In genomic region chr18:36812686-36813085, GRCh38 we compare ENCODE assay signal across 28 cellular contexts. TPM values are rescaled to one million over a fixed set of nuclear protein-coding genes. Genes with fewer than 3 reads are reported as not detected.
A peak's percentile ranks its signal among the peaks of the same experiment; 100 is the strongest.
DNase-seq lines count a peak whose midpoint lies in the region; ATAC-seq, FAIRE-seq and TF ChIP-seq lines count a peak whose summit lies in the region.
"Had no signal": no experiment of that assay in that cellular context is flagged by ENCODE, and none has a peak within 500 bp of the region (broad histone marks: within the 10 kb centered on the region; RNA-seq: fewer than 3 reads in every experiment).

No MANE protein-coding gene starts in this region.

- TF ChIP-seq EP300 in ovary (IDR thresholded peaks at IDR 0.05): no peak

- no peaks in the 10 kb centered on the region for H3K4me1 ChIP-seq in CD4-positive, CD25-positive, alpha-beta regulatory T cell (ENCODE audit: control insufficient read depth, insufficient read depth, low read length, poor library complexity, severe bottlenecking)
- peaks cover 7% of the 10 kb centered on the region for H3K4me1 ChIP-seq in ovary (ENCODE audit: insufficient read depth)
- H3K4me1 ChIP-seq: breast epithelium, HAP-1, psoas muscle had no signal

- intact Hi-C loops in ovary (cut with DNase I): loop anchor here in 1 of 4 donors (10.0 kb wide), 1 partner anchor 518 kb away; the partner anchor contains the start of gene FHOD3

- no peak for ATAC-seq in CD4-positive, CD25-positive, alpha-beta regulatory T cell (ENCODE audit: low read depth in 2 of 2)
- no peak for ATAC-seq in HG03175 (IDR thresholded peaks at IDR 0.05; ENCODE audit: unreplicated experiment)
- ATAC-seq: PC-3, psoas muscle had no signal

- peaks cover 13 to 28% (median 15%) of the 10 kb centered on the region in 4 donors for H3K4me1 Mint-ChIP-seq in CD4-positive, CD25-positive, alpha-beta regulatory T cell

- no peak for FAIRE-seq in RCC 7860 (lab: Jason Lieb, UNC)

- peak overlapping the region; percentile 16 to 65 (median 62) for H3K27ac Mint-ChIP-seq in CD4-positive, CD25-positive, alpha-beta regulatory T cell
- H3K27ac Mint-ChIP-seq: activated CD4-positive, alpha-beta T cell treated with anti-CD3 and anti-CD28 coated beads, Interleukin-2, amount 10 ng/mL, durations not matched to agents 24 days and 14 days; activated naive CD4-positive, alpha-beta T cell treated with anti-CD3 and anti-CD28 coated beads, Interleukin-2, amount 10 ng/mL, durations not matched to agents 7 days and 5 days; endodermal cell had no signal

- H3K4me3 Mint-ChIP-seq in CD4-positive, CD25-positive, alpha-beta regulatory T cell: no peak overlapping the region
- H3K4me3 Mint-ChIP-seq: activated CD4-positive, alpha-beta T cell treated with anti-CD3 and anti-CD28 coated beads, Interleukin-2, amount 10 ng/mL, durations not matched to agents 24 days and 14 days; activated naive CD4-positive, alpha-beta T cell treated with anti-CD3 and anti-CD28 coated beads, Interleukin-2, amount 10 ng/mL, durations not matched to agents 7 days and 5 days; endodermal cell; naive B cell had no signal

- WGBS in ovary, 3 donors: 28 to 43% (median 37%) methylated on average over 3 of the region's 3 CpGs

- no peaks in the 10 kb centered on the region for H3K9me3 Mint-ChIP-seq in CD4-positive, CD25-positive, alpha-beta regulatory T cell
- H3K9me3 Mint-ChIP-seq: activated CD4-positive, alpha-beta T cell treated with anti-CD3 and anti-CD28 coated beads, Interleukin-2, amount 10 ng/mL, durations not matched to agents 24 days and 14 days; activated naive CD4-positive, alpha-beta T cell treated with anti-CD3 and anti-CD28 coated beads, Interleukin-2, amount 10 ng/mL, durations not matched to agents 7 days and 5 days; endodermal cell; naive B cell had no signal

- H3K27me3 Mint-ChIP-seq in CD4-positive, CD25-positive, alpha-beta regulatory T cell: no peaks in the 10 kb centered on the region
- H3K27me3 Mint-ChIP-seq: activated CD4-positive, alpha-beta T cell treated with anti-CD3 and anti-CD28 coated beads, Interleukin-2, amount 10 ng/mL, durations not matched to agents 24 days and 14 days; activated naive CD4-positive, alpha-beta T cell treated with anti-CD3 and anti-CD28 coated beads, Interleukin-2, amount 10 ng/mL, durations not matched to agents 7 days and 5 days; naive B cell had no signal

- H3K4me3 ChIP-seq in CD4-positive, CD25-positive, alpha-beta regulatory T cell (ENCODE audit: low read depth, low read length): no peak overlapping the region
- H3K4me3 ChIP-seq in fibroblast of villous mesenchyme (ENCODE audit: low read depth, low read length) (no peak overlapping the region), ovary (no peak overlapping the region)
- H3K4me3 ChIP-seq: breast epithelium, HAP-1, psoas muscle, stomach, tibial nerve had no signal

- H3K27me3 ChIP-seq in CD4-positive, CD25-positive, alpha-beta regulatory T cell (ENCODE audit: control insufficient read depth, insufficient read depth, low read length): no peaks in the 10 kb centered on the region
- no peaks in the 10 kb centered on the region for H3K27me3 ChIP-seq in ovary
- H3K27me3 ChIP-seq: breast epithelium, stomach, tibial nerve had no signal

- no peak for TF ChIP-seq POLR2A in ovary (IDR thresholded peaks at IDR 0.05)

- H3K9me3 ChIP-seq in CD4-positive, CD25-positive, alpha-beta regulatory T cell (ENCODE audit: control insufficient read depth in 2 of 2, low read length in 2 of 2): no peaks in the 10 kb centered on the region
- H3K9me3 ChIP-seq in ovary: no peaks in the 10 kb centered on the region
- H3K9me3 ChIP-seq: breast epithelium, HAP-1, psoas muscle, stomach, tibial nerve had no signal

- no peak overlapping the region for H3K27ac ChIP-seq in CD4-positive, CD25-positive, alpha-beta regulatory T cell (ENCODE audit: insufficient read depth, low read length, poor library complexity, severe bottlenecking)
- H3K27ac ChIP-seq in ovary: peak overlapping the region; percentile 2 to 9
- H3K27ac ChIP-seq: C4-2B, psoas muscle had no signal

- TF ChIP-seq CTCF in fibroblast of villous mesenchyme (IDR thresholded peaks at IDR 0.05; ENCODE audit: insufficient read depth, low read depth, low read length) (no peak), ovary (IDR thresholded peaks at IDR 0.05) (no peak)

- peaks cover 42% of the 10 kb centered on the region for H3K36me3 ChIP-seq in CD4-positive, CD25-positive, alpha-beta regulatory T cell (ENCODE audit: control insufficient read depth, insufficient read depth, low read length)
- H3K36me3 ChIP-seq in ovary: no peaks in the 10 kb centered on the region
- H3K36me3 ChIP-seq: breast epithelium had no signal

- DNase-seq in CD4-positive, CD25-positive, alpha-beta regulatory T cell: no peak
- DNase-seq in amniotic epithelial cell (ENCODE audit: low read depth): peak; percentile 52
- peak; percentile 82 for DNase-seq in fibroblast of villous mesenchyme (ENCODE audit: low read depth)
- peak in 2 of 5 donors; percentile 17 to 72 for DNase-seq in ovary
- DNase-seq in KG1 (lab: John Stamatoyannopoulos, UW): no peak
- DNase-seq in RCC 7860 (ENCODE audit: low spot score): no peak
- DNase-seq in cerebellum (ENCODE audit: low spot score): no peak
- DNase-seq: activated CD4-positive, alpha-beta T cell treated with anti-CD3 and anti-CD28 coated beads, Interleukin-2, amount 10 ng/mL, durations not matched to agents 24 days and 14 days; activated naive CD4-positive, alpha-beta T cell treated with anti-CD3 and anti-CD28 coated beads, Interleukin-2, amount 10 ng/mL, durations not matched to agents 7 days and 5 days; activated T-cell treated with anti-CD3 and anti-CD28 coated beads, Interleukin-2, amount 50 U/mL, for 48 hours; DND-41; endodermal cell; kidney glomerular epithelial cell; naive B cell; NCI-H1694 treated with DMSO at 0.1 percent for 48 hours; NCI-H510A; nucleus accumbens; PC-3; psoas muscle; SHP77 treated with DMSO at 0.1 percent for 48 hours; stomach; SW 1271; T1000 had no signal

- H3K36me3 Mint-ChIP-seq in CD4-positive, CD25-positive, alpha-beta regulatory T cell: peaks cover 26% of the 10 kb centered on the region

RNA-seq across cellular contexts. Expression of gene TPGS2, which starts 16.1 kb away (rescaled TPM):
- total RNA-seq in CD4-positive, CD25-positive, alpha-beta regulatory T cell: 45.6 TPM
- 100 to 1,000 TPM in 1 of 4 donors, 10 to 100 TPM in 3; 69.1 to 107 (median 75.2) TPM for polyA plus RNA-seq in CD4-positive, CD25-positive, alpha-beta regulatory T cell
- total RNA-seq in fibroblast of villous mesenchyme: 91.5 and 98.0 TPM in 2 replicates
- 100 to 1,000 TPM in 1 of 7 donors, 10 to 100 TPM in 6; 55.9 to 110 (median 74.1) TPM for total RNA-seq in ovary
- 100 to 1,000 TPM in 1 of 2 donors, 10 to 100 TPM in 1; 68.5 to 122 TPM for polyA plus RNA-seq in ovary
- total RNA-seq in cerebellum: 104 TPM

RNA-seq across cellular contexts. Expression of gene KIAA1328, which starts 16.2 kb away (rescaled TPM):
- total RNA-seq in CD4-positive, CD25-positive, alpha-beta regulatory T cell: 15.4 TPM
- 10 to 100 TPM in 1 of 4 donors, 1 to 10 TPM in 3; 7.9 to 10.2 (median 8.4) TPM for polyA plus RNA-seq in CD4-positive, CD25-positive, alpha-beta regulatory T cell
- total RNA-seq in fibroblast of villous mesenchyme (6.0 and 7.7 TPM in 2 replicates), ovary (10 to 100 TPM; 16.7 to 38.3 (median 22.7) TPM), cerebellum (36.5 TPM)
- 10 to 100 TPM in 1 of 2 donors, 1 to 10 TPM in 1; 6.7 to 10.0 TPM for polyA plus RNA-seq in ovary

Comparison
In these comparisons a context has a peak if more than half of its experiments do, and no peak if none do; other contexts are left out.
1. DNase-seq: peak in amniotic epithelial cell (single experiment) and fibroblast of villous mesenchyme (single experiment); none in CD4-positive, CD25-positive, alpha-beta regulatory T cell (0 of 3), KG1 (single experiment), RCC 7860 (single experiment) and cerebellum (single experiment).